Comparison of ENCODE assay signal across 1 cellular context in the genomic region with DNA sequence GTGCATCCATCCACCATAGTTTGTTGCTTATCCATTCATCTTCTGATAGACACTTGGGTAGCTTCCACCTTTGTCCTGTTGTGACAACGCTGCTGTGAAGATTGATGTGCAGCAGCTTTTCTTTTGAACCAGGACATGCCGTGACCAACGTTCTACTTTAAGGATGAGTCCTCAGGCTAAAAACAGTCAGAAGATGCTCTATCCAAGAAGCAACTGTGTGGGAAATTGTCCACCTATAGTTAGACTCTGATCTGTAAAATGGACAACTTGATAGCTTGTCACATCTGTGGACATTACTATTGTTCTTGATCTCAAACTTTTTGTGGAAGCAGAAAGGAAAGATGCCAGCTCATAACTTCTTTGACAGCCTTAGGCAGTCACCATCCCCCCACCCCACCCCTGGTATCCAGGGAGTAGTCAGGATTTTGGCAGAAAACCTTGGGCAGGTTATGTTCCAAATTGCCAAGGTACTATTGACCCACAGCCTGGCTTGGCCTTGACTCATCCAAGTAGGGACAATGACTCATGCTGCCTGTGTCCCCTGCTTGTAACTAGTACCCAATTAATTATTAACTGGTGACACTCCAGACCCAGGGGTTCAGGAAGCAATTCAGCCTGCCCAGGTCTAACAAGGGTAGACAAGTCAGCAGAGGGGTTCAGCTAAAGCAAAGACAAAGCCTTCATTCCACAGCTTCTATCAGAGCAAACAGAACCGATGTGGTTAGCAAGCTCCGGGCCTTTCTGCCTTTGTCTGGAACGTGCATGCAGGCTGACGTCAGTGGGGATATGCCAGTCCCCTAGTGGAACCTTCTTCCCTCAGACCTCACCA.
TF ChIP-seq lines count a peak whose summit lies in the region.

No MANE protein-coding gene starts in this region.

TF ChIP-seq in K562, 482 proteins besides CTCF, POLR2A, EP300 and RAD21:
- TF ChIP-seq MCM3 (IDR thresholded peaks at IDR 0.05) (no peak), SOX6 (IDR thresholded peaks at IDR 0.05) (no peak), RFX1 (IDR thresholded peaks at IDR 0.05) (no peak), BHLHE40 (IDR thresholded peaks at IDR 0.05; ENCODE audit: low read length) (0 out of 2 replicates have a peak, but pooled peaks have one; percentile 6), SRSF1 (IDR thresholded peaks at IDR 0.05; ENCODE audit: low read depth, low read length) (no peak), YBX1 (IDR thresholded peaks at IDR 0.05) (no peak), HEY1 (CRISPR knock-in tag; IDR thresholded peaks at IDR 0.05; ENCODE audit: borderline replicate concordance) (no peak), FOSL1 (tag; conservative IDR thresholded peaks at IDR 0.05) (peak; percentile 65), SMARCC2 (IDR thresholded peaks at IDR 0.05; ENCODE audit: low read depth) (no peak), TBP (optimal IDR thresholded peaks at IDR 0.05; ENCODE audit: low read depth, low read length) (no peak), ZNF217 (CRISPR knock-in tag; IDR thresholded peaks at IDR 0.05) (no peak), HOXB6 (CRISPR knock-in tag; IDR thresholded peaks at IDR 0.05; ENCODE audit: borderline replicate concordance) (no peak), CTBP1 (IDR thresholded peaks at IDR 0.05; ENCODE audit: borderline replicate concordance) (no peak)
- TF ChIP-seq, protein P1, sequence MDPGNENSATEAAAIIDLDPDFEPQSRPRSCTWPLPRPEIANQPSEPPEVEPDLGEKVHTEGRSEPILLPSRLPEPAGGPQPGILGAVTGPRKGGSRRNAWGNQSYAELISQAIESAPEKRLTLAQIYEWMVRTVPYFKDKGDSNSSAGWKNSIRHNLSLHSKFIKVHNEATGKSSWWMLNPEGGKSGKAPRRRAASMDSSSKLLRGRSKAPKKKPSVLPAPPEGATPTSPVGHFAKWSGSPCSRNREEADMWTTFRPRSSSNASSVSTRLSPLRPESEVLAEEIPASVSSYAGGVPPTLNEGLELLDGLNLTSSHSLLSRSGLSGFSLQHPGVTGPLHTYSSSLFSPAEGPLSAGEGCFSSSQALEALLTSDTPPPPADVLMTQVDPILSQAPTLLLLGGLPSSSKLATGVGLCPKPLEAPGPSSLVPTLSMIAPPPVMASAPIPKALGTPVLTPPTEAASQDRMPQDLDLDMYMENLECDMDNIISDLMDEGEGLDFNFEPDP (CRISPR knock-in tag; IDR thresholded peaks at IDR 0.05) = no peak
- TF ChIP-seq, protein P2, sequence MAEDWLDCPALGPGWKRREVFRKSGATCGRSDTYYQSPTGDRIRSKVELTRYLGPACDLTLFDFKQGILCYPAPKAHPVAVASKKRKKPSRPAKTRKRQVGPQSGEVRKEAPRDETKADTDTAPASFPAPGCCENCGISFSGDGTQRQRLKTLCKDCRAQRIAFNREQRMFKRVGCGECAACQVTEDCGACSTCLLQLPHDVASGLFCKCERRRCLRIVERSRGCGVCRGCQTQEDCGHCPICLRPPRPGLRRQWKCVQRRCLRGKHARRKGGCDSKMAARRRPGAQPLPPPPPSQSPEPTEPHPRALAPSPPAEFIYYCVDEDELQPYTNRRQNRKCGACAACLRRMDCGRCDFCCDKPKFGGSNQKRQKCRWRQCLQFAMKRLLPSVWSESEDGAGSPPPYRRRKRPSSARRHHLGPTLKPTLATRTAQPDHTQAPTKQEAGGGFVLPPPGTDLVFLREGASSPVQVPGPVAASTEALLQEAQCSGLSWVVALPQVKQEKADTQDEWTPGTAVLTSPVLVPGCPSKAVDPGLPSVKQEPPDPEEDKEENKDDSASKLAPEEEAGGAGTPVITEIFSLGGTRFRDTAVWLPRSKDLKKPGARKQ (CRISPR knock-in tag; IDR thresholded peaks at IDR 0.05) = no peak
- TF ChIP-seq, protein P3, sequence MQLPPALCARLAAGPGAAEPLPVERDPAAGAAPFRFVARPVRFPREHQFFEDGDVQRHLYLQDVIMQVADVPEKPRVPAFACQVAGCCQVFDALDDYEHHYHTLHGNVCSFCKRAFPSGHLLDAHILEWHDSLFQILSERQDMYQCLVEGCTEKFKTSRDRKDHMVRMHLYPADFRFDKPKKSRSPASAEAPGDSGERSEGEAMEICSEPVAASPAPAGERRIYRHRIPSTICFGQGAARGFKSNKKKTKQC (CRISPR knock-in tag; IDR thresholded peaks at IDR 0.05) = no peak
- TF ChIP-seq, protein P4, sequence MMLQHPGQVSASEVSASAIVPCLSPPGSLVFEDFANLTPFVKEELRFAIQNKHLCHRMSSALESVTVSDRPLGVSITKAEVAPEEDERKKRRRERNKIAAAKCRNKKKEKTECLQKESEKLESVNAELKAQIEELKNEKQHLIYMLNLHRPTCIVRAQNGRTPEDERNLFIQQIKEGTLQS (IDR thresholded peaks at IDR 0.05) = peak; percentile 33; the same call in 1 of the 2 replicates
- TF ChIP-seq, protein P4 (CRISPR knock-in tag; conservative IDR thresholded peaks at IDR 0.05) = no peak
